In genomic region chr12:12487490-12487889, GRCh38 we compare ENCODE assay signal across 19 cellular contexts.
A peak's percentile ranks its signal among the peaks of the same experiment; 100 is the strongest.
DNase-seq lines count a peak whose midpoint lies in the region; ATAC-seq and TF ChIP-seq lines count a peak whose summit lies in the region.
"Had no signal": no experiment of that assay in that cellular context is flagged by ENCODE, and none has a peak within 500 bp of the region (broad histone marks: within the 10 kb centered on the region; RNA-seq: fewer than 3 reads in every experiment).

No MANE protein-coding gene starts in this region.

- H3K27me3 ChIP-seq in effector memory CD4-positive, alpha-beta T cell (replicated peaks; ENCODE audit: control insufficient read depth, insufficient read depth, low read length, poor library complexity, severe bottlenecking) = no peaks in the 10 kb centered on the region
- H3K27me3 ChIP-seq: heart right ventricle, left lung, upper lobe of right lung had no signal

- POLR2A ChIA-PET in activated CD4-positive, alpha-beta memory T cell treated with anti-CD3 and anti-CD28 coated beads, Interleukin-2, amount 10 ng/mL, durations not matched to agents 7 days and 5 days (lab: Charles Lee) = interaction anchor here (1.0 to 22.6 kb wide), 12 partner anchors 9 to 234 kb away, joined by 3 to 580 read pairs (median 13); partner anchors contain the start of genes BORCS5 and CDKN1B

- H3K9me3 ChIP-seq in effector memory CD4-positive, alpha-beta T cell (ENCODE audit: control insufficient read depth, low read length) = no peaks in the 10 kb centered on the region
- H3K9me3 ChIP-seq: heart right ventricle, left lung, upper lobe of right lung had no signal

- H3K4me3 ChIP-seq in effector memory CD4-positive, alpha-beta T cell (ENCODE audit: insufficient read depth, low read depth, low read length, poor library complexity, severe bottlenecking) = no peak overlapping the region
- H3K4me3 ChIP-seq: heart right ventricle, left lung, upper lobe of right lung had no signal

- no peaks in the 10 kb centered on the region for H3K27me3 Mint-ChIP-seq in natural killer cell treated with Interleukin-12 subunit alpha and Interleukin-12 subunit beta and Interleukin-15 and Interleukin-18, amount 100 ng/mL, for 72 hours
- no peaks in the 10 kb centered on the region for H3K27me3 Mint-ChIP-seq in natural killer cell (ENCODE audit: low read depth in 2 of 2)
- H3K27me3 Mint-ChIP-seq in activated CD4-positive, alpha-beta memory T cell treated with anti-CD3 and anti-CD28 coated beads, Interleukin-2, amount 10 ng/mL, durations not matched to agents 7 days and 5 days = no peaks in the 10 kb centered on the region
- no peaks in the 10 kb centered on the region for H3K27me3 Mint-ChIP-seq in stimulated activated naive CD8-positive, alpha-beta T cell treated with anti-CD3 and anti-CD28 coated beads, Interleukin-15, amount 100 ng/mL, for 72 hours
- H3K27me3 Mint-ChIP-seq: brain had no signal

- H3K36me3 ChIP-seq in effector memory CD4-positive, alpha-beta T cell (ENCODE audit: control insufficient read depth, insufficient read depth, low read length) = no peaks in the 10 kb centered on the region

- TF ChIP-seq CTCF in natural killer cell (IDR thresholded peaks at IDR 0.05) = no peak

- peaks cover 32% of the 10 kb centered on the region for H3K4me1 ChIP-seq in effector memory CD4-positive, alpha-beta T cell (ENCODE audit: control insufficient read depth, insufficient read depth, low read length, poor library complexity, severe bottlenecking)

- H3K27ac ChIP-seq in effector memory CD4-positive, alpha-beta T cell (ENCODE audit: insufficient read depth, low read length, poor library complexity, severe bottlenecking) = peak overlapping the region; percentile 21
- H3K27ac ChIP-seq: left lung, upper lobe of right lung had no signal

- H3K9me3 Mint-ChIP-seq in natural killer cell treated with Interleukin-12 subunit alpha and Interleukin-12 subunit beta and Interleukin-15 and Interleukin-18, amount 100 ng/mL, for 72 hours = no peaks in the 10 kb centered on the region
- H3K9me3 Mint-ChIP-seq in natural killer cell = no peaks in the 10 kb centered on the region
- H3K9me3 Mint-ChIP-seq in activated CD4-positive, alpha-beta memory T cell treated with anti-CD3 and anti-CD28 coated beads, Interleukin-2, amount 10 ng/mL, durations not matched to agents 7 days and 5 days = no peaks in the 10 kb centered on the region
- peaks cover 0 to 4% of the 10 kb centered on the region in 2 donors for H3K9me3 Mint-ChIP-seq in stimulated activated naive CD8-positive, alpha-beta T cell treated with anti-CD3 and anti-CD28 coated beads, Interleukin-15, amount 100 ng/mL, for 72 hours
- H3K9me3 Mint-ChIP-seq: brain had no signal

- H3K27ac Mint-ChIP-seq in natural killer cell treated with Interleukin-12 subunit alpha and Interleukin-12 subunit beta and Interleukin-15 and Interleukin-18, amount 100 ng/mL, for 72 hours = peak overlapping the region; percentile 47 to 67
- H3K27ac Mint-ChIP-seq in natural killer cell = peak overlapping the region in 1 of 2 donors; percentile 17
- H3K27ac Mint-ChIP-seq in activated CD4-positive, alpha-beta memory T cell treated with anti-CD3 and anti-CD28 coated beads, Interleukin-2, amount 10 ng/mL, durations not matched to agents 7 days and 5 days = peak overlapping the region; percentile 77
- H3K27ac Mint-ChIP-seq in stimulated activated naive CD8-positive, alpha-beta T cell treated with anti-CD3 and anti-CD28 coated beads, Interleukin-15, amount 100 ng/mL, for 72 hours = peak overlapping the region; percentile 29 to 83

- CTCF ChIA-PET in activated CD4-positive, alpha-beta memory T cell treated with anti-CD3 and anti-CD28 coated beads, Interleukin-2, amount 10 ng/mL, durations not matched to agents 7 days and 5 days (lab: Charles Lee) = interaction anchor here (1.1 to 2.0 kb wide), 3 partner anchors 12 to 111 kb away, joined by 4 to 7 read pairs (median 5); no protein-coding TSS in a partner anchor

- peaks cover 18 to 34% of the 10 kb centered on the region in 2 donors for H3K4me1 Mint-ChIP-seq in natural killer cell treated with Interleukin-12 subunit alpha and Interleukin-12 subunit beta and Interleukin-15 and Interleukin-18, amount 100 ng/mL, for 72 hours (ENCODE audit: low read depth in 2 of 2)
- peaks cover 0 to under 1% of the 10 kb centered on the region in 2 donors for H3K4me1 Mint-ChIP-seq in natural killer cell
- H3K4me1 Mint-ChIP-seq in activated CD4-positive, alpha-beta memory T cell treated with anti-CD3 and anti-CD28 coated beads, Interleukin-2, amount 10 ng/mL, durations not matched to agents 7 days and 5 days = peaks cover 62% of the 10 kb centered on the region
- H3K4me1 Mint-ChIP-seq in stimulated activated naive CD8-positive, alpha-beta T cell treated with anti-CD3 and anti-CD28 coated beads, Interleukin-15, amount 100 ng/mL, for 72 hours = peaks cover 45% of the 10 kb centered on the region

- H3K4me3 Mint-ChIP-seq in natural killer cell treated with Interleukin-12 subunit alpha and Interleukin-12 subunit beta and Interleukin-15 and Interleukin-18, amount 100 ng/mL, for 72 hours = peak overlapping the region; percentile 24
- H3K4me3 Mint-ChIP-seq in natural killer cell = no peak overlapping the region
- H3K4me3 Mint-ChIP-seq in activated CD4-positive, alpha-beta memory T cell treated with anti-CD3 and anti-CD28 coated beads, Interleukin-2, amount 10 ng/mL, durations not matched to agents 7 days and 5 days = no peak overlapping the region
- H3K4me3 Mint-ChIP-seq in stimulated activated naive CD8-positive, alpha-beta T cell treated with anti-CD3 and anti-CD28 coated beads, Interleukin-15, amount 100 ng/mL, for 72 hours = peak overlapping the region in 1 of 2 donors; percentile 33
- H3K4me3 Mint-ChIP-seq: brain had no signal

- no peak for DNase-seq in natural killer cell treated with Interleukin-12 subunit alpha and Interleukin-12 subunit beta and Interleukin-15 and Interleukin-18, amount 100 ng/mL, for 72 hours (ENCODE audit: low spot score)
- no peak for DNase-seq in natural killer cell
- DNase-seq in activated CD4-positive, alpha-beta memory T cell treated with anti-CD3 and anti-CD28 coated beads, Interleukin-2, amount 10 ng/mL, durations not matched to agents 7 days and 5 days = no peak
- no peak for DNase-seq in effector memory CD4-positive, alpha-beta T cell
- DNase-seq in stimulated activated naive CD8-positive, alpha-beta T cell treated with anti-CD3 and anti-CD28 coated beads, Interleukin-15, amount 100 ng/mL, for 72 hours = no peak
- DNase-seq in NCI-H187 treated with DMSO at 0.1 percent for 48 hours (lab: John Stamatoyannopoulos, UW) = no peak
- no peak for DNase-seq in DMS114 treated with DMSO at 0.1 percent for 48 hours (lab: John Stamatoyannopoulos, UW; ENCODE audit: unreplicated experiment)
- DNase-seq: activated CD4-positive, CD25-positive, alpha-beta regulatory T cell; DND-41; heart right ventricle; left lung; NCI-H1092 treated with DMSO at 0.1 percent for 48 hours; NCI-H2081; NCI-H510A; stimulated activated CD4-positive, alpha-beta T cell treated with anti-CD3 and anti-CD28 coated beads, Interleukin-4, amount 100 ng/mL, for 1 hour; upper lobe of right lung had no signal

- intact Hi-C loops in natural killer cell (cut with micrococcal nuclease) = no loop called here

- peaks cover 11% of the 10 kb centered on the region for H3K36me3 Mint-ChIP-seq in natural killer cell treated with Interleukin-12 subunit alpha and Interleukin-12 subunit beta and Interleukin-15 and Interleukin-18, amount 100 ng/mL, for 72 hours
- no peaks in the 10 kb centered on the region for H3K36me3 Mint-ChIP-seq in natural killer cell
- H3K36me3 Mint-ChIP-seq in activated CD4-positive, alpha-beta memory T cell treated with anti-CD3 and anti-CD28 coated beads, Interleukin-2, amount 10 ng/mL, durations not matched to agents 7 days and 5 days (ENCODE audit: low read depth) = peaks cover 56% of the 10 kb centered on the region

- no peak for ATAC-seq in natural killer cell treated with Interleukin-12 subunit alpha and Interleukin-12 subunit beta and Interleukin-15 and Interleukin-18, amount 100 ng/mL, for 72 hours
- ATAC-seq in natural killer cell = no peak
- ATAC-seq in stimulated activated naive CD8-positive, alpha-beta T cell treated with anti-CD3 and anti-CD28 coated beads, Interleukin-15, amount 100 ng/mL, for 72 hours = no peak
- no peak for ATAC-seq in HG02588 (IDR thresholded peaks at IDR 0.05; ENCODE audit: unreplicated experiment)
- ATAC-seq: heart right ventricle, left lung, SK-N-SH treated with all-trans-retinoic acid at 6 μM for 48 hours, upper lobe of right lung had no signal
